In genomic region chr15:98326804-98327203, GRCh38 we compare ENCODE assay signal across 7 cellular contexts.
"Had no signal": no experiment of that assay in that cellular context is flagged by ENCODE, and none has a peak within 500 bp of the region (broad histone marks: within the 10 kb centered on the region; RNA-seq: fewer than 3 reads in every experiment).

No MANE protein-coding gene starts in this region.

- FAIRE-seq: HTR-8/SVneo had no signal

- H3K36me3 Mint-ChIP-seq: IgD-negative memory B cell had no signal

- H3K27ac Mint-ChIP-seq: IgD-negative memory B cell had no signal

- H3K27ac ChIP-seq: HL-60, KMS-11 had no signal

- H3K9ac ChIP-seq: KMS-11 had no signal

- H3K4me3 Mint-ChIP-seq: IgD-negative memory B cell had no signal

- H3K4me2 ChIP-seq: KMS-11 had no signal

- DNase-seq: IMR-90, KBM-7, KG1 had no signal
